Comparison of ENCODE assay signal across 8 cellular contexts in genomic region chr16:15650019-15650697, GRCh38. TPM values are rescaled to one million over a fixed set of nuclear protein-coding genes. Genes with fewer than 3 reads are reported as not detected.
DNase-seq lines count a peak whose midpoint lies in the region; ATAC-seq and TF ChIP-seq lines count a peak whose summit lies in the region.

Gene NDE1 (plus strand): TSS chr16:15650245. CDS start chr16:15664779, 14,534 bp downstream.

- H3K9me2 ChIP-seq in neural cell (ENCODE audit: insufficient read depth, low read length): no peaks in the 10 kb centered on the region

- no peak for TF ChIP-seq CTCF in fibroblast of villous mesenchyme (IDR thresholded peaks at IDR 0.05; ENCODE audit: insufficient read depth, low read depth, low read length)
- TF ChIP-seq CTCF in neural cell (IDR thresholded peaks at IDR 0.05; ENCODE audit: poor library complexity, severe bottlenecking): no peak

- peak within 1 kb of the TSS; percentile 82 for H3K4me3 ChIP-seq in fibroblast of villous mesenchyme (ENCODE audit: low read depth, low read length)
- H3K4me3 ChIP-seq in neural cell (ENCODE audit: low read length): peak within 1 kb of the TSS; percentile 76

- H3K4me1 Mint-ChIP-seq in stimulated activated naive CD8-positive, alpha-beta T cell treated with anti-CD3 and anti-CD28 coated beads, Interleukin-15, Interleukin-2, amounts not matched to agents 100 ng/mL and 50 ng/mL, for 24 hours (ENCODE audit: low read depth): peaks cover 44% of the 10 kb centered on the region

- no peak within 1 kb of the TSS for H3K9ac ChIP-seq in neural cell (ENCODE audit: low read length)

- peak; percentile 74 for ATAC-seq in GM21825 (IDR thresholded peaks at IDR 0.05; ENCODE audit: unreplicated experiment)

- H3K79me2 ChIP-seq in neural cell (replicated peaks; ENCODE audit: insufficient read depth, low read length): no peaks in the 10 kb centered on the region

- H3F3A ChIP-seq in neural cell (ENCODE audit: insufficient read depth, low read length, poor library complexity, severe bottlenecking): no peaks in the 10 kb centered on the region

- peak; percentile 92 for DNase-seq in EH (ENCODE audit: low read depth)
- DNase-seq in Kasumi-1 (lab: John Stamatoyannopoulos, UW): peak; percentile 43 to 61
- peak; percentile 61 to 77 for DNase-seq in SHP77 (lab: John Stamatoyannopoulos, UW)
- peak; percentile 96 for DNase-seq in activated effector memory CD4-positive, alpha-beta T cell treated with anti-CD3 and anti-CD28 coated beads, Interleukin-2, amount 50 U/mL, for 16 hours
- peak; percentile 93 for DNase-seq in fibroblast of villous mesenchyme (ENCODE audit: low read depth)

- H3K27me3 ChIP-seq in neural cell (ENCODE audit: insufficient read depth, low read depth, low read length): peaks cover 5% of the 10 kb centered on the region

- peak within 1 kb of the TSS; percentile 96 for H3K4me2 ChIP-seq in neural cell (ENCODE audit: low read length)

- no peaks in the 10 kb centered on the region for H3K9me3 ChIP-seq in neural cell (ENCODE audit: low read length)

- no peaks in the 10 kb centered on the region for H3K9me3 Mint-ChIP-seq in stimulated activated naive CD8-positive, alpha-beta T cell treated with anti-CD3 and anti-CD28 coated beads, Interleukin-15, Interleukin-2, amounts not matched to agents 100 ng/mL and 50 ng/mL, for 24 hours

- H3K27ac Mint-ChIP-seq in stimulated activated naive CD8-positive, alpha-beta T cell treated with anti-CD3 and anti-CD28 coated beads, Interleukin-15, Interleukin-2, amounts not matched to agents 100 ng/mL and 50 ng/mL, for 24 hours: peak within 1 kb of the TSS; percentile 98

- H3K36me3 Mint-ChIP-seq in stimulated activated naive CD8-positive, alpha-beta T cell treated with anti-CD3 and anti-CD28 coated beads, Interleukin-15, Interleukin-2, amounts not matched to agents 100 ng/mL and 50 ng/mL, for 24 hours (ENCODE audit: low read depth): peaks cover 26% of the 10 kb centered on the region

- TF ChIP-seq EP300 in neural cell (conservative IDR thresholded peaks at IDR 0.05; ENCODE audit: poor library complexity, severe bottlenecking): no peak

- no peak within 1 kb of the TSS for H3K27ac ChIP-seq in neural cell (ENCODE audit: low read length)

- H4K20me1 ChIP-seq in neural cell (ENCODE audit: insufficient read depth): no peaks in the 10 kb centered on the region

- peak within 1 kb of the TSS; percentile 99 for H3K4me3 Mint-ChIP-seq in stimulated activated naive CD8-positive, alpha-beta T cell treated with anti-CD3 and anti-CD28 coated beads, Interleukin-15, Interleukin-2, amounts not matched to agents 100 ng/mL and 50 ng/mL, for 24 hours

- peak; percentile 20 for TF ChIP-seq RAD21 in neural cell (conservative IDR thresholded peaks at IDR 0.05)

- H3K36me3 ChIP-seq in neural cell (ENCODE audit: insufficient read depth, low read length): no peaks in the 10 kb centered on the region

- no peaks in the 10 kb centered on the region for H3K27me3 Mint-ChIP-seq in stimulated activated naive CD8-positive, alpha-beta T cell treated with anti-CD3 and anti-CD28 coated beads, Interleukin-15, Interleukin-2, amounts not matched to agents 100 ng/mL and 50 ng/mL, for 24 hours

- H2AFZ ChIP-seq in neural cell (ENCODE audit: low read depth, low read length): peak within 1 kb of the TSS; percentile 27

TF ChIP-seq in neural cell, 6 proteins besides CTCF, POLR2A, EP300 and RAD21:
- TF ChIP-seq MXI1 (conservative IDR thresholded peaks at IDR 0.05; ENCODE audit: poor library complexity, severe bottlenecking) (no peak), POLR2AphosphoS5 (IDR thresholded peaks at IDR 0.05) (no peak), EZH2 (IDR thresholded peaks at IDR 0.05; ENCODE audit: borderline replicate concordance, insufficient read depth, low read length, poor library complexity, severe bottlenecking) (no peak), REST (IDR thresholded peaks at IDR 0.05; ENCODE audit: borderline replicate concordance) (no peak), TAF1 (IDR thresholded peaks at IDR 0.05; ENCODE audit: low read depth) (no peak), SMC3 (conservative IDR thresholded peaks at IDR 0.05; ENCODE audit: poor library complexity) (peak; percentile 9)

RNA-seq across cellular contexts. Expression of gene NDE1, which starts in this region (rescaled TPM):
- total RNA-seq in fibroblast of villous mesenchyme: 38.3 and 43.2 TPM in 2 replicates
- polyA plus RNA-seq in neural cell: 2.2 TPM in 1 of 2 replicates, not detected in the other
- 1.5 and 2.9 TPM in 2 replicates for polyA minus RNA-seq in neural cell
